8 cellular contexts compared by ENCODE assay signal in the genomic region with DNA sequence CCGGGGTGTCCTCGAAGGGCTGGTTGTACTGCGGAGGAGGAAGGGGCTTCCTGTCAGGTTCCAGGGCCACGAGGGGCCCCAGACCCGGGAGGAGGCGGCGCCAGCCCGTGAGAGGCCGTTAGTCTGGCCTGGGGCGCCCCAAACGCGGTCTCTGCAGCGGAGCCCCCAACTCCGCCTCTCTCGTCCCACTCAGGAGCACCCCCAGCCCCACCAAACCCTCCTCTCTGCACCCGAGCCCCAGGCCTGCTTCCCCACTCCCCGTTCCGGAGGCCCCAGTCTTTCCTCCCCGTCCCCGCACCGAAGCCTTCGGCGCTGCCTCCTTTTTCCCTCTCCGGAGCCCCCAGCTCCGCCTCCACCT. TPM values are rescaled to one million over a fixed set of nuclear protein-coding genes. Genes with fewer than 3 reads are reported as not detected.
DNase-seq lines count a peak whose midpoint lies in the region; ATAC-seq and TF ChIP-seq lines count a peak whose summit lies in the region.

No MANE protein-coding gene starts in this region.

- H3K36me3 ChIP-seq in BJ (ENCODE audit: control insufficient read depth, insufficient read depth, low read length) (no peaks in the 10 kb centered on the region), brain microvascular endothelial cell (replicated peaks) (no peaks in the 10 kb centered on the region), muscle layer of colon (ENCODE audit: insufficient read depth, low read length) (no peaks in the 10 kb centered on the region)

- TF ChIP-seq CTCF in BJ (IDR thresholded peaks at IDR 0.05; ENCODE audit: insufficient read depth, low read depth, low read length) (no peak), brain microvascular endothelial cell (IDR thresholded peaks at IDR 0.05; ENCODE audit: low read depth, low read length, missing control alignments) (no peak)

- DNase-seq in BJ (ENCODE audit: low read depth) (no peak), brain microvascular endothelial cell (no peak), amygdala (lab: John Stamatoyannopoulos, UW) (no peak), pons (ENCODE audit: low spot score) (no peak), caudate nucleus (lab: John Stamatoyannopoulos, UW) (no peak)

- POLR2A ChIA-PET in BJ (lab: Charles Lee), result no interaction called here

- H3K27me3 ChIP-seq in BJ (ENCODE audit: control insufficient read depth, insufficient read depth, low read length), result no peaks in the 10 kb centered on the region
- H3K27me3 ChIP-seq in brain microvascular endothelial cell (replicated peaks), result no peaks in the 10 kb centered on the region
- no peaks in the 10 kb centered on the region for H3K27me3 ChIP-seq in muscle layer of colon (ENCODE audit: control insufficient read depth in 1 of 2, insufficient read depth in 2 of 2, low read length in 2 of 2)

- no peaks in the 10 kb centered on the region for H3K9me3 ChIP-seq in muscle layer of colon (ENCODE audit: low read length)

- ATAC-seq in HG03432 (IDR thresholded peaks at IDR 0.05; ENCODE audit: unreplicated experiment) (peak; percentile 3), GM19351 (IDR thresholded peaks at IDR 0.05; ENCODE audit: unreplicated experiment) (no peak)

- peak overlapping the region; percentile 91 for H3K4me3 ChIP-seq in BJ (ENCODE audit: low read depth, low read length)
- H3K4me3 ChIP-seq in brain microvascular endothelial cell (ENCODE audit: low read depth, low read length), result peak overlapping the region; percentile 94
- peak overlapping the region; percentile 61 to 74 for H3K4me3 ChIP-seq in muscle layer of colon (ENCODE audit: low read depth in 1 of 2, low read length in 2 of 2)

- H3K27ac ChIP-seq in brain microvascular endothelial cell, result no peak overlapping the region
- no peak overlapping the region for H3K27ac ChIP-seq in muscle layer of colon (ENCODE audit: low read depth, low read length)
- H3K27ac ChIP-seq in caudate nucleus (ENCODE audit: low read depth, low read length), result no peak overlapping the region

- H3K9ac ChIP-seq in muscle layer of colon (ENCODE audit: low read length), result no peak overlapping the region

- CTCF ChIA-PET in BJ (lab: Yijun Ruan, JAX), result no interaction called here

- in situ Hi-C loops in brain microvascular endothelial cell (cut with HindIII; ENCODE audit: low pct_ligation_motif_present, low sequenced_read_pairs), result no loop called here

- peaks cover 7% of the 10 kb centered on the region for H3K4me1 ChIP-seq in muscle layer of colon (ENCODE audit: insufficient read depth, low read length)

RNA-seq across cellular contexts. Expression of gene HJURP, which starts 0.5 kb away (rescaled TPM):
- 30.5 and 46.2 TPM in 2 replicates for polyA plus RNA-seq in BJ (2011; rRNA removed)
- 45.2 and 74.5 TPM in 2 replicates for polyA minus RNA-seq in BJ (2011; rRNA and poly(A)+ RNA removed)
